Comparison of ENCODE assay signal across 1 cellular context in the genomic region with DNA sequence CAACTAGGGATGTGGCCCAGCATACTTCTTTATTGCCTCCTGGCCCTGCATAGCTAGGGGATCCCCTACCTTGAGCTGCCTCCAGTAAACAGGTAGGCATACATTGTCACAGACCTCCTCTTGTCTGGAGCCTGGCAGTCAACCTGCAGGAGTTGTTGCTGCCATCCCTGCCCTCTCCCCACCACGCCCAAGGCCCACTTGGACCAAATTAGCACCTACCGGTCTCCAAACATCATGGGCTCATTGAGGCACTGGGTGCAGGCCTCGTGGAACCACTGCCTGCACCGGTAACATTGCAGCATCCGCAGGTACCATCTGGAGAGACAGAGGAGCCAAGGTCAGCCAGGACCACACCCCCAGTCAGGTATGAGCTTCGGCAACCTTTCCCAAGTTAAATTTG.
TF ChIP-seq lines count a peak whose summit lies in the region.

No MANE protein-coding gene starts in this region.

TF ChIP-seq in IMR-90, 13 proteins besides CTCF, POLR2A, EP300 and RAD21:
- TF ChIP-seq, protein P1, sequence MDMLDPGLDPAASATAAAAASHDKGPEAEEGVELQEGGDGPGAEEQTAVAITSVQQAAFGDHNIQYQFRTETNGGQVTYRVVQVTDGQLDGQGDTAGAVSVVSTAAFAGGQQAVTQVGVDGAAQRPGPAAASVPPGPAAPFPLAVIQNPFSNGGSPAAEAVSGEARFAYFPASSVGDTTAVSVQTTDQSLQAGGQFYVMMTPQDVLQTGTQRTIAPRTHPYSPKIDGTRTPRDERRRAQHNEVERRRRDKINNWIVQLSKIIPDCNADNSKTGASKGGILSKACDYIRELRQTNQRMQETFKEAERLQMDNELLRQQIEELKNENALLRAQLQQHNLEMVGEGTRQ (IDR thresholded peaks at IDR 0.05; ENCODE audit: low read depth, low read length), result no peak
- TF ChIP-seq RCOR1 (IDR thresholded peaks at IDR 0.05; ENCODE audit: insufficient replicate concordance, low read length), result no peak
- TF ChIP-seq NFE2L2 (IDR thresholded peaks at IDR 0.05; ENCODE audit: low read depth, low read length), result no peak
- TF ChIP-seq, protein P2, sequence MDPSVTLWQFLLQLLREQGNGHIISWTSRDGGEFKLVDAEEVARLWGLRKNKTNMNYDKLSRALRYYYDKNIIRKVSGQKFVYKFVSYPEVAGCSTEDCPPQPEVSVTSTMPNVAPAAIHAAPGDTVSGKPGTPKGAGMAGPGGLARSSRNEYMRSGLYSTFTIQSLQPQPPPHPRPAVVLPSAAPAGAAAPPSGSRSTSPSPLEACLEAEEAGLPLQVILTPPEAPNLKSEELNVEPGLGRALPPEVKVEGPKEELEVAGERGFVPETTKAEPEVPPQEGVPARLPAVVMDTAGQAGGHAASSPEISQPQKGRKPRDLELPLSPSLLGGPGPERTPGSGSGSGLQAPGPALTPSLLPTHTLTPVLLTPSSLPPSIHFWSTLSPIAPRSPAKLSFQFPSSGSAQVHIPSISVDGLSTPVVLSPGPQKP (IDR thresholded peaks at IDR 0.05; ENCODE audit: borderline replicate concordance, low read depth, low read length), result no peak
- no peak for TF ChIP-seq FOS (IDR thresholded peaks at IDR 0.05; ENCODE audit: low read depth, low read length)
- no peak for TF ChIP-seq CHD1 (IDR thresholded peaks at IDR 0.05; ENCODE audit: low read depth, low read length)
- TF ChIP-seq MAFK (IDR thresholded peaks at IDR 0.05; ENCODE audit: low read depth, low read length), result no peak
- TF ChIP-seq SMC3 (IDR thresholded peaks at IDR 0.05; ENCODE audit: low read depth, low read length), result no peak
- TF ChIP-seq RFX5 (IDR thresholded peaks at IDR 0.05; ENCODE audit: low read depth, low read length), result no peak
- TF ChIP-seq MAZ (IDR thresholded peaks at IDR 0.05; ENCODE audit: borderline replicate concordance, low read depth, low read length), result no peak
- no peak for TF ChIP-seq MXI1 (IDR thresholded peaks at IDR 0.05; ENCODE audit: borderline replicate concordance, low read depth, low read length)
- TF ChIP-seq CEBPB (IDR thresholded peaks at IDR 0.05; ENCODE audit: low read depth, low read length), result no peak
- no peak for TF ChIP-seq BHLHE40 (IDR thresholded peaks at IDR 0.05; ENCODE audit: low read depth, low read length)
